Comparison of ENCODE assay signal across 28 cellular contexts in the genomic region with DNA sequence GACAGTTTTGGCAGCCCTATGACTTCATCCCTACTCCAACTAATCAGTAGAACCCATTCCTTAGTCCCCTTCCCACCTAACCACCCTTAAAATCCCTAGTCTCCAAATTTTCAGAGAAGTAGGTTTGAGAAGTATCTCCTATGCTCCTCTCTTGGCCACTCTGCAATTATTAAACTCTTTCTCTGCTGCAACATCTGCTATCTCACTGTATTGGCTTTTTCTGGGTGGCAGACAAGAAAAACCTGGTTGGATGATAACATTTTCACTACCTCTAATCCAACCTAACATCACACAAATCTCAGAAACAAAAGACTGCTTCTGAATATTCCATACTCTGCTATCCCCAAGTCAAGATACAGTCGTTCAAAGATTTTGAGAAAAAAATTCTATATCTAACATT.
"Had no signal": no experiment of that assay in that cellular context is flagged by ENCODE, and none has a peak within 500 bp of the region (broad histone marks: within the 10 kb centered on the region; RNA-seq: fewer than 3 reads in every experiment).

No MANE protein-coding gene starts in this region.

- H3K4me1 ChIP-seq: stomach, suprapubic skin, testis, thyroid gland, tibial artery, tibial nerve, transverse colon, upper lobe of left lung, upper lobe of right lung, uterus, vagina had no signal

- H3K27me3 ChIP-seq: stomach, suprapubic skin, testis, thyroid gland, tibial artery, tibial nerve, transverse colon, upper lobe of left lung, upper lobe of right lung, uterus, vagina had no signal

- H3K4me3 ChIP-seq: stomach, suprapubic skin, testis, thoracic aorta, thyroid gland, tibial artery, tibial nerve, transverse colon, upper lobe of left lung, upper lobe of right lung, uterus, vagina had no signal

- H3K27ac Mint-ChIP-seq: stimulated activated effector memory CD8-positive, alpha-beta T cell treated with anti-CD3 and anti-CD28 coated beads, Interleukin-12 subunit alpha, Interleukin-12 subunit beta, amount 100 ng/mL, for 72 hours; stimulated activated memory B cell treated with anti-CD40 and anti-IgM and Interleukin-4, amounts not matched to agents 10 μg/mL and 1 μg/mL and 100 μg/mL, for 72 hours; stimulated activated naive B cell treated with anti-CD40 and anti-IgM and Interleukin-4, amounts not matched to agents 10 μg/mL and 1 μg/mL and 100 μg/mL, for 72 hours; stimulated activated naive CD8-positive, alpha-beta T cell treated with anti-CD3 and anti-CD28 coated beads, Interleukin-15, amount 100 ng/mL, for 72 hours; stimulated activated naive CD8-positive, alpha-beta T cell treated with anti-CD3 and anti-CD28 coated beads, Interleukin-15, Interleukin-2, amounts not matched to agents 100 ng/mL and 50 ng/mL, for 24 hours; type B pancreatic cell had no signal

- H3K36me3 ChIP-seq: stomach, suprapubic skin, thoracic aorta, thyroid gland, tibial artery, tibial nerve, transverse colon, upper lobe of left lung, upper lobe of right lung, uterus, vagina had no signal

- H3K27ac ChIP-seq: stomach, suprapubic skin, testis, thoracic aorta, thyroid gland, tibial artery, tibial nerve, transverse colon, upper lobe of left lung, upper lobe of right lung, uterus, vagina had no signal

- H3K4me1 Mint-ChIP-seq: stimulated activated effector memory CD8-positive, alpha-beta T cell treated with anti-CD3 and anti-CD28 coated beads, Interleukin-12 subunit alpha, Interleukin-12 subunit beta, amount 100 ng/mL, for 72 hours; stimulated activated memory B cell treated with anti-CD40 and anti-IgM and Interleukin-4, amounts not matched to agents 10 μg/mL and 1 μg/mL and 100 μg/mL, for 72 hours; stimulated activated naive B cell treated with anti-CD40 and anti-IgM and Interleukin-4, amounts not matched to agents 10 μg/mL and 1 μg/mL and 100 μg/mL, for 72 hours; stimulated activated naive CD8-positive, alpha-beta T cell treated with anti-CD3 and anti-CD28 coated beads, Interleukin-15, amount 100 ng/mL, for 72 hours had no signal

- ATAC-seq: stimulated activated effector memory CD8-positive, alpha-beta T cell treated with anti-CD3 and anti-CD28 coated beads, Interleukin-12 subunit alpha, Interleukin-12 subunit beta, amount 100 ng/mL, for 72 hours; stimulated activated memory B cell treated with anti-CD40 and anti-IgM and Interleukin-4, amounts not matched to agents 10 μg/mL and 1 μg/mL and 100 μg/mL, for 72 hours; stimulated activated naive B cell treated with anti-CD40 and anti-IgM and Interleukin-4, amounts not matched to agents 10 μg/mL and 1 μg/mL and 100 μg/mL, for 72 hours; stimulated activated naive CD8-positive, alpha-beta T cell treated with anti-CD3 and anti-CD28 coated beads, Interleukin-15, amount 100 ng/mL, for 72 hours; stimulated activated naive CD8-positive, alpha-beta T cell treated with anti-CD3 and anti-CD28 coated beads, Interleukin-15, Interleukin-2, amounts not matched to agents 100 U/mL and 50 U/mL, for 24 hours; upper lobe of right lung had no signal

- H3K4me3 Mint-ChIP-seq: stimulated activated effector memory CD8-positive, alpha-beta T cell treated with anti-CD3 and anti-CD28 coated beads, Interleukin-12 subunit alpha, Interleukin-12 subunit beta, amount 100 ng/mL, for 72 hours; stimulated activated memory B cell treated with anti-CD40 and anti-IgM and Interleukin-4, amounts not matched to agents 10 μg/mL and 1 μg/mL and 100 μg/mL, for 72 hours; stimulated activated naive B cell treated with anti-CD40 and anti-IgM and Interleukin-4, amounts not matched to agents 10 μg/mL and 1 μg/mL and 100 μg/mL, for 72 hours; stimulated activated naive CD8-positive, alpha-beta T cell treated with anti-CD3 and anti-CD28 coated beads, Interleukin-15, amount 100 ng/mL, for 72 hours; stimulated activated naive CD8-positive, alpha-beta T cell treated with anti-CD3 and anti-CD28 coated beads, Interleukin-15, Interleukin-2, amounts not matched to agents 100 ng/mL and 50 ng/mL, for 24 hours; type B pancreatic cell had no signal

- H3K9me3 ChIP-seq: suprapubic skin, testis, thoracic aorta, thyroid gland, tibial artery, uterus, vagina had no signal

- DNase-seq: stimulated activated CD4-positive, alpha-beta T cell treated with anti-CD3 and anti-CD28 coated beads, Interleukin-2, amount 100 ng/mL, for 48 hours; stimulated activated CD4-positive, alpha-beta T cell treated with anti-CD3 and anti-CD28 coated beads, Interleukin-4, amount 100 ng/mL, for 1 hour; stimulated activated CD4-positive, alpha-beta T cell treated with anti-CD3 and anti-CD28 coated beads, Interleukin-4, amount 100 ng/mL, for 24 hours; stimulated activated CD4-positive, alpha-beta T cell treated with anti-CD3 and anti-CD28 coated beads, Interleukin-4, amount 100 ng/mL, for 4 hours; stimulated activated CD8-positive, alpha-beta memory T cell treated with anti-CD3 and anti-CD28 coated beads, Interleukin-4, amount 100 ng/mL, for 48 hours; stimulated activated naive B cell treated with anti-CD40 and anti-IgM and Interleukin-4, amounts not matched to agents 10 μg/mL and 1 μg/mL and 100 μg/mL, for 72 hours; stimulated activated naive CD4-positive, alpha-beta T cell; stimulated activated naive CD4-positive, alpha-beta T cell treated with Interleukin-2 at 50 U/mL for 16 hours; stimulated activated naive CD8-positive, alpha-beta T cell treated with anti-CD3 and anti-CD28 coated beads, Interleukin-15, amount 100 ng/mL, for 72 hours; stimulated activated naive CD8-positive, alpha-beta T cell treated with anti-CD3 and anti-CD28 coated beads, Interleukin-15, Interleukin-2, amounts not matched to agents 100 U/mL and 50 U/mL, for 24 hours; stomach; substantia nigra; testis; thyroid gland; tibial artery; transverse colon; trophoblast cell; upper lobe of left lung; upper lobe of right lung; uterus had no signal

- H3K27me3 Mint-ChIP-seq: stimulated activated memory B cell treated with anti-CD40 and anti-IgM and Interleukin-4, amounts not matched to agents 10 μg/mL and 1 μg/mL and 100 μg/mL, for 72 hours; stimulated activated naive B cell treated with anti-CD40 and anti-IgM and Interleukin-4, amounts not matched to agents 10 μg/mL and 1 μg/mL and 100 μg/mL, for 72 hours; stimulated activated naive CD8-positive, alpha-beta T cell treated with anti-CD3 and anti-CD28 coated beads, Interleukin-15, amount 100 ng/mL, for 72 hours; stimulated activated naive CD8-positive, alpha-beta T cell treated with anti-CD3 and anti-CD28 coated beads, Interleukin-15, Interleukin-2, amounts not matched to agents 100 ng/mL and 50 ng/mL, for 24 hours; type B pancreatic cell had no signal

- H3K36me3 Mint-ChIP-seq: stimulated activated effector memory CD8-positive, alpha-beta T cell treated with anti-CD3 and anti-CD28 coated beads, Interleukin-12 subunit alpha, Interleukin-12 subunit beta, amount 100 ng/mL, for 72 hours; stimulated activated memory B cell treated with anti-CD40 and anti-IgM and Interleukin-4, amounts not matched to agents 10 μg/mL and 1 μg/mL and 100 μg/mL, for 72 hours; stimulated activated naive B cell treated with anti-CD40 and anti-IgM and Interleukin-4, amounts not matched to agents 10 μg/mL and 1 μg/mL and 100 μg/mL, for 72 hours; type B pancreatic cell had no signal
